Comparison of ENCODE assay signal across 8 cellular contexts in the genomic region with DNA sequence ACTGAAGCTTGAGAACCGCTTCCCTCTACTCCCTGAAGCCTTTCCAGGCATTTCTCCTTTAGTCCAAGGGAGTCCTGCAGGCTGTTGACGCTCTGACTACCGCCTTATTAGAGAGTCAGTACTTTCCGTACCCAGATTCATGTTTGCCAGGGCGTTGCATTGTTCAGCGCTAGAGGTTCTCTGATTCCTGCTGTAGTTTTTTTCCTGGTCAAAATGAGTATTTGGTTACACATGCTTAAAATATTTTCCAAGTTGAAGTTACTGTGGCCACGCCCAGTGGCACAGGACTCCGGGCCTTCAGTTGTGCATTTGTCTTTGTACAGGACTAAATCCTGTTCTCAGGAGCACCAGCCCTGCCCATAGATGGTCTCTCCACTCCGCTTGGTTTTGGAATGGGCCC. TPM values are rescaled to one million over a fixed set of nuclear protein-coding genes. Genes with fewer than 3 reads are reported as not detected.
DNase-seq lines count a peak whose midpoint lies in the region; ATAC-seq and TF ChIP-seq lines count a peak whose summit lies in the region.

No MANE protein-coding gene starts in this region.

- TF ChIP-seq POLR2A in breast epithelium (IDR thresholded peaks at IDR 0.05), result no peak

- ATAC-seq in Right ventricle myocardium superior (ENCODE audit: poor library complexity) (peak; percentile 32), Right ventricle myocardium inferior (no peak), HG02798 (IDR thresholded peaks at IDR 0.05; ENCODE audit: poor library complexity, unreplicated experiment) (no peak), GM18861 (IDR thresholded peaks at IDR 0.05; ENCODE audit: unreplicated experiment) (no peak)
- ATAC-seq in activated naive CD4-positive, alpha-beta T cell treated with anti-CD3 and anti-CD28 coated beads, Interleukin-2, amount 50 U/mL, for 72 hours, result no peak

- peak overlapping the region in 1 of 3 donors; percentile 12 for H3K4me3 ChIP-seq in breast epithelium

- H3K36me3 Mint-ChIP-seq in activated naive CD4-positive, alpha-beta T cell treated with anti-CD3 and anti-CD28 coated beads, Interleukin-2, amount 50 U/mL, for 72 hours, result no peaks in the 10 kb centered on the region

- no peaks in the 10 kb centered on the region for H3K9me3 ChIP-seq in breast epithelium

- H3K4me1 ChIP-seq in breast epithelium, result peaks cover 0 to 12% of the 10 kb centered on the region in 2 donors

- no peaks in the 10 kb centered on the region for H3K9me3 Mint-ChIP-seq in activated naive CD4-positive, alpha-beta T cell treated with anti-CD3 and anti-CD28 coated beads, Interleukin-2, amount 50 U/mL, for 72 hours

- H3K36me3 ChIP-seq in breast epithelium, result no peaks in the 10 kb centered on the region

- no peak for TF ChIP-seq CTCF in breast epithelium (IDR thresholded peaks at IDR 0.05)

- H3K27ac Mint-ChIP-seq in activated naive CD4-positive, alpha-beta T cell treated with anti-CD3 and anti-CD28 coated beads, Interleukin-2, amount 50 U/mL, for 72 hours, result no peak overlapping the region

- intact Hi-C loops in Right ventricle myocardium superior (cut with DNase I) (no loop called here), Right ventricle myocardium inferior (cut with DNase I) (no loop called here), breast epithelium (cut with DNase I; ENCODE audit: low total_unique reads) (loop anchor here (5.0 kb wide), 1 partner anchor 175 kb away; no protein-coding TSS in a partner anchor)

- DNase-seq in Right ventricle myocardium superior (no peak), Right ventricle myocardium inferior (ENCODE audit: missing footprints) (no peak), breast epithelium (ENCODE audit: low spot score in 2 of 2) (peak in 1 of 2 donors; percentile 58), left kidney (ENCODE audit: low read depth, low spot score) (peak; percentile 40), NCI-H2227 treated with DMSO at 0.1 percent for 48 hours (lab: John Stamatoyannopoulos, UW) (no peak)
- no peak for DNase-seq in activated naive CD4-positive, alpha-beta T cell treated with anti-CD3 and anti-CD28 coated beads, Interleukin-2, amount 50 U/mL, for 72 hours (ENCODE audit: low spot score in 2 of 2)

- no peaks in the 10 kb centered on the region for H3K27me3 ChIP-seq in breast epithelium

- peak overlapping the region; percentile 33 to 59 for H3K27ac ChIP-seq in breast epithelium

RNA-seq across cellular contexts. Expression of gene MTURN, which starts 7.9 kb away (rescaled TPM):
- total RNA-seq in Right ventricle myocardium superior (17.7 TPM), Right ventricle myocardium inferior (15.7 TPM), breast epithelium (100 to 1,000 TPM in 1 of 3 donors, 10 to 100 TPM in 2; 56.0 to 199 (median 62.5) TPM)
- total RNA-seq in activated naive CD4-positive, alpha-beta T cell treated with anti-CD3 and anti-CD28 coated beads, Interleukin-2, amount 50 U/mL, for 72 hours, result 1 to 10 TPM; 4.7 to 8.1 TPM
